In genomic region chr13:75186384-75186783, GRCh38 we compare ENCODE assay signal across 22 cellular contexts.
"Had no signal": no experiment of that assay in that cellular context is flagged by ENCODE, and none has a peak within 500 bp of the region (broad histone marks: within the 10 kb centered on the region; RNA-seq: fewer than 3 reads in every experiment).

No MANE protein-coding gene starts in this region.

- H3K4me1 Mint-ChIP-seq: activated naive CD8-positive, alpha-beta T cell treated with anti-CD3 and anti-CD28 coated beads, Interleukin-2, amount 10 ng/mL, durations not matched to agents 7 days and 5 days; nephron progenitor cell; stimulated activated effector memory CD8-positive, alpha-beta T cell treated with anti-CD3 and anti-CD28 coated beads, Interleukin-12 subunit alpha, Interleukin-12 subunit beta, amount 100 ng/mL, for 72 hours; stimulated activated naive CD8-positive, alpha-beta T cell treated with anti-CD3 and anti-CD28 coated beads, Interleukin-15, amount 100 ng/mL, for 72 hours; WTC11 had no signal

- H3K4me1 ChIP-seq: tibial nerve had no signal

- H3K27me3 ChIP-seq: tibial nerve had no signal

- H3K36me3 Mint-ChIP-seq: stimulated activated effector memory CD8-positive, alpha-beta T cell treated with anti-CD3 and anti-CD28 coated beads, Interleukin-12 subunit alpha, Interleukin-12 subunit beta, amount 100 ng/mL, for 72 hours had no signal

- H3K4me3 ChIP-seq: coronary artery, tibial nerve had no signal

- H3K4me3 Mint-ChIP-seq: activated naive CD4-positive, alpha-beta T cell treated with anti-CD3 and anti-CD28 coated beads for 36 hours; activated naive CD8-positive, alpha-beta T cell treated with anti-CD3 and anti-CD28 coated beads, Interleukin-2, amount 10 ng/mL, durations not matched to agents 7 days and 5 days; nephron progenitor cell; stimulated activated effector memory CD8-positive, alpha-beta T cell treated with anti-CD3 and anti-CD28 coated beads, Interleukin-12 subunit alpha, Interleukin-12 subunit beta, amount 100 ng/mL, for 72 hours; stimulated activated naive CD8-positive, alpha-beta T cell treated with anti-CD3 and anti-CD28 coated beads, Interleukin-15, amount 100 ng/mL, for 72 hours; WTC11 had no signal

- H3K36me3 ChIP-seq: tibial nerve had no signal

- ATAC-seq: sciatic nerve; stimulated activated effector memory CD8-positive, alpha-beta T cell treated with anti-CD3 and anti-CD28 coated beads, Interleukin-12 subunit alpha, Interleukin-12 subunit beta, amount 100 ng/mL, for 72 hours; stimulated activated naive CD8-positive, alpha-beta T cell treated with anti-CD3 and anti-CD28 coated beads, Interleukin-15, amount 100 ng/mL, for 72 hours; WTC11 had no signal

- DNase-seq: activated CD4-positive, alpha-beta T cell treated with anti-CD3 and anti-CD28 coated beads for 4 hours; activated CD4-positive, alpha-beta T cell treated with anti-CD3 and anti-CD28 coated beads, Interleukin-2, amount 50 U/mL, for 48 hours; activated CD8-positive, alpha-beta memory T cell treated with anti-CD3 and anti-CD28 coated beads, Interleukin-2, amount 50 U/mL, for 48 hours; activated naive CD4-positive, alpha-beta T cell treated with anti-CD3 and anti-CD28 coated beads for 36 hours; activated naive CD8-positive, alpha-beta T cell treated with anti-CD3 and anti-CD28 coated beads, Interleukin-2, amount 10 ng/mL, durations not matched to agents 7 days and 5 days; activated T-cell treated with anti-CD3 and anti-CD28 coated beads, Interleukin-2, amount 50 U/mL, for 48 hours; amygdala; hippocampal formation; nephron progenitor cell; small intestine; stimulated activated CD4-positive, alpha-beta T cell treated with anti-CD3 and anti-CD28 coated beads, Interleukin-2, amount 100 ng/mL, for 24 hours; stimulated activated naive CD8-positive, alpha-beta T cell treated with anti-CD3 and anti-CD28 coated beads, Interleukin-15, amount 100 ng/mL, for 72 hours; T-helper 1 cell had no signal

- H3K27ac ChIP-seq: coronary artery, tibial nerve had no signal

- FAIRE-seq: bronchial epithelial cell, frontal cortex, small intestine, TTC549, urothelium cell line had no signal
